8 cellular contexts compared by ENCODE assay signal in the genomic region with DNA sequence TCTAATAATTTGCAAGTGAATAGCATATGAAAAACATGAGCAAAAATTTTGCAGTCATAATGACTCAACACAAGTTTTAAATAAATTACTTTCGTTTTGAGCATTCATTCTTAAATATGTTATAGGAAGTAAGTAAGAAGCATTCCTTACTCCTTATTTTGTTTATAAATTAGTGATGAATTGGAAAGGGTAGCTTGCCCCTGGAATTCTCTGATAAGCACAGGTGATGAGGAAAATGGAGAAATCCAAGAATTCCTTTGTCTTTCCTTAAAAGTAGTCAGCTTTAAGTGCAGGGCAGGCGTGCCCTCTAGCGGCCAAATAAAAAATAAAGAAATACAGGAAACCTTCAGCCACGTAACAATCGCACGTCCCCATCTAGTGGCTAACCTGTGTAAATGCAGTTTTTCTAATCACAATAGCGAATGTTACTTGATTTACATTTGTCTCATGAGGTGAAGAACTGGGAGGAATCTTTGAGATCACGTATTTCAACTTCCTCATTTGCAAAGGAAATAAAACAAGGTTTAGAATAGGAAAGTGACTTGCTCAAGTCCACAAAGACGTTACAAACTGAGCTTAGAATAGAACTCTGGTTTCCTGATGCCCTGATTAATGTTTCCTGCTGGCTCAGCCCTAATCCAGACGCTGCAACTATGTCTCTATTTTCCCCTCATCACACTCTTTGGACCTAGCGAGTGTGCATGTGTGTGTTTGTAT. TPM values are rescaled to one million over a fixed set of nuclear protein-coding genes. Genes with fewer than 3 reads are reported as not detected.
DNase-seq lines count a peak whose midpoint lies in the region; ATAC-seq, FAIRE-seq and TF ChIP-seq lines count a peak whose summit lies in the region.

No MANE protein-coding gene starts in this region.

- ATAC-seq in HG02884 (IDR thresholded peaks at IDR 0.05; ENCODE audit: unreplicated experiment) = peak; percentile 71

- H3K36me3 ChIP-seq in SJCRH30 (no peaks in the 10 kb centered on the region), kidney epithelial cell (ENCODE audit: control insufficient read depth, insufficient read depth, low read length) (no peaks in the 10 kb centered on the region)

- no peaks in the 10 kb centered on the region for H3K9me3 ChIP-seq in SJCRH30 (replicated peaks)

- peak; percentile 93 for TF ChIP-seq CTCF in kidney epithelial cell (IDR thresholded peaks at IDR 0.05; ENCODE audit: insufficient read depth, low read length, poor library complexity, severe bottlenecking)

- FAIRE-seq in GM18507 (lab: Jason Lieb, UNC) = peak; percentile 81

- H3K4me3 ChIP-seq in SJCRH30 = no peak overlapping the region
- no peak overlapping the region for H3K4me3 ChIP-seq in kidney epithelial cell (ENCODE audit: low read depth, low read length)

- no peaks in the 10 kb centered on the region for H3K27me3 ChIP-seq in SJCRH30
- no peaks in the 10 kb centered on the region for H3K27me3 ChIP-seq in kidney epithelial cell (ENCODE audit: control insufficient read depth, insufficient read depth, low read length)

- no peak overlapping the region for H3K27ac ChIP-seq in SJCRH30

- no peaks in the 10 kb centered on the region for H3K4me1 ChIP-seq in SJCRH30

- DNase-seq in GM18507 (ENCODE audit: extremely low spot score, insufficient read length, low read depth) = peak; percentile 35
- DNase-seq in SJCRH30 = peak; percentile 62 to 83
- DNase-seq in brain pericyte (ENCODE audit: low read depth, low spot score) = peak; percentile 39
- DNase-seq in kidney epithelial cell (ENCODE audit: low read depth) = peak; percentile 50
- DNase-seq in stimulated activated CD4-positive, alpha-beta T cell treated with anti-CD3 and anti-CD28 coated beads, Interleukin-2, amount 100 ng/mL, for 24 hours = peak; percentile 57 to 66
- DNase-seq in NCI-H1105 treated with DMSO at 0.1 percent for 48 hours (lab: John Stamatoyannopoulos, UW) = no peak
- no peak for DNase-seq in NCI-H82 treated with DMSO at 0.1 percent for 48 hours (lab: John Stamatoyannopoulos, UW; ENCODE audit: unreplicated experiment)

RNA-seq across cellular contexts. Expression of gene ZNG1B, which starts 47.2 kb away (rescaled TPM):
- 71.6 and 83.1 TPM in 2 replicates for total RNA-seq in SJCRH30 (2014; rRNA removed; shearing (Covaris generic))
- total RNA-seq in kidney epithelial cell = 19.9 and 23.1 TPM in 2 replicates

Comparison
In these comparisons a context has a peak if more than half of its experiments do, and no peak if none do; other contexts are left out.
1. DNase-seq: peak in GM18507 (single experiment), SJCRH30 (2 of 2), brain pericyte (single experiment), kidney epithelial cell (single experiment) and stimulated activated CD4-positive, alpha-beta T cell treated with anti-CD3 and anti-CD28 coated beads, Interleukin-2, amount 100 ng/mL, for 24 hours (2 of 2); none in NCI-H1105 treated with DMSO at 0.1 percent for 48 hours (single experiment) and NCI-H82 treated with DMSO at 0.1 percent for 48 hours (single experiment).